ENCODE assay signal across 8 cellular contexts in the genomic region with DNA sequence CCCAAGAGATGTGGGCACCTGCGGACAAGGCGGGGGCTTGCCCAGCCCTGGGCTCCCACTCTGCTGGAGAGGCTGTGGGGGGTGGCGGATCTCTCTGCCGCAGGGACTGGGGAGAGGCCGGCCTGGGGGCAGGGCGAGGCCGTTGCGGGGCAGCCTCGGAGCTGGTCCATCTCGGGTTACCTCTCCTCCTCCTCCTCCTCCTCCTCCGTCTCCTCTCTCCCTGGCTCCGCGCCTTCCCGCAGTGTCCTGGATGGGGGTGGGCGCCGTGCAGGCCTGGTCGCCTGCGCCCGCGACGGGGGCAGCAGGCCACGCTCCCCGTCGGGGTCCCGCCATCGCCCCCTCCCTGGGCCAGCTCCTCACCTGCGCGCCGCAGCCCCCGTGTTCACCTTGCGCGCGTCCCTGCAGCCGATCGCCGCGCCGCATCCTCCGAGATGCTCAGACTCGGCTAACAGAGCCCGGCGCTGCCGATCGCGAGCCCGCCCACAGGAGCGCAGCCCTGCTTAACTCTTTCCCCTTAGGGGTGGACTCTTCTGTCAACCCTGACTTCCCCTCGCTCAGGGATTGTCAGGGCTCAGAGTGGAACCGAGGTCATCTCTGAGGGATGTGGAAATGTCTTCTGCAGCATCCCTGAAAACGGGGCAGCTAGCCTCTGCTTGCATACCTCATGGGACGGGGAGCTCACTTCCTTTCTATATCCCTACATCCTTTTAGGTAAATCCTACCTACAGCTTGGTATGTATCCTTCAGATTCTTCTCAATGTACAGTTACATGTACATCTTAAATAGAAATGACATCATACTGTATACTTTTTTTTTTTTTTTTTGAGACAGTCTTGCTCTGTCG. TPM values are rescaled to one million over a fixed set of nuclear protein-coding genes. Genes with fewer than 3 reads are reported as not detected.
DNase-seq lines count a peak whose midpoint lies in the region; ATAC-seq and TF ChIP-seq lines count a peak whose summit lies in the region.

A gene (minus strand): TSS at position 447 of the 844 bp plus-strand sequence. CDS start 2,293 bp downstream, outside the sequence.

- ATAC-seq in GM18511 (IDR thresholded peaks at IDR 0.05; ENCODE audit: unreplicated experiment) (peak; percentile 78), HG03039 (IDR thresholded peaks at IDR 0.05; ENCODE audit: unreplicated experiment) (peak; percentile 59), psoas muscle (peak; percentile 42 to 49 (median 42)), HG02970 (IDR thresholded peaks at IDR 0.05; ENCODE audit: low FRiP score, unreplicated experiment) (no peak)

- POLR2A ChIA-PET in AG04449 (lab: Yijun Ruan, JAX): no interaction called here

- H3K36me3 ChIP-seq in psoas muscle (ENCODE audit: insufficient read depth in 1 of 2, low read depth in 1 of 2): peaks cover 0 to 24% of the 10 kb centered on the region in 2 donors

- CTCF ChIA-PET in AG04449 (lab: Yijun Ruan, JAX): interaction anchor here (0.6 to 2.3 kb wide), 4 partner anchors 10 to 334 kb away, joined by 3 to 6 read pairs (median 3); no protein-coding TSS in a partner anchor

- H3K27ac ChIP-seq in psoas muscle: no peak within 1 kb of the TSS

- intact Hi-C loops in psoas muscle (cut with DNase I): no loop called here

- H3K27me3 ChIP-seq in psoas muscle (ENCODE audit: insufficient read depth in 3 of 3, low read length in 2 of 3): no peaks in the 10 kb centered on the region

- peaks cover 19% of the 10 kb centered on the region for H3K4me1 ChIP-seq in psoas muscle

- peak within 1 kb of the TSS; percentile 68 for H3K4me3 ChIP-seq in AG04449 (ENCODE audit: low read depth, low read length)
- peak within 1 kb of the TSS; percentile 64 for H3K4me3 ChIP-seq in psoas muscle

- no peaks in the 10 kb centered on the region for H3K9me3 ChIP-seq in psoas muscle

- TF ChIP-seq CTCF in AG04449 (IDR thresholded peaks at IDR 0.05; ENCODE audit: insufficient read depth, low read length, missing control alignments) (no peak), psoas muscle (IDR thresholded peaks at IDR 0.05) (no peak)

- 2 to 4% (median 4%) methylated on average over 32 to 52 of the region's 52 CpGs for WGBS in psoas muscle, 3 donors

- DNase-seq in AG04449 (ENCODE audit: low read depth, low spot score): no peak
- DNase-seq in OCI-M1 (lab: John Stamatoyannopoulos, UW): peak; percentile 35
- peak; percentile 27 for DNase-seq in activated gamma-delta T cell treated with anti-CD3 and anti-CD28 coated beads, Interleukin-2, amount 50 U/mL, for 16 hours (ENCODE audit: low read depth)
- peak; percentile 42 for DNase-seq in glomerular visceral epithelial cell (ENCODE audit: extremely low spot score)
- DNase-seq in psoas muscle: peak in 1 of 2 donors; percentile 69

RNA-seq across cellular contexts. Expression of the gene that starts here (rescaled TPM):
- total RNA-seq in psoas muscle: 1 to 10 TPM; 1.3 to 1.9 (median 1.6) TPM
- polyA plus RNA-seq in psoas muscle: 1 to 10 TPM in 1 of 3 donors, under 1 TPM in 2; 0.55 to 4.0 (median 0.65) TPM
